ENCODE assay signal across 22 cellular contexts in the genomic region with DNA sequence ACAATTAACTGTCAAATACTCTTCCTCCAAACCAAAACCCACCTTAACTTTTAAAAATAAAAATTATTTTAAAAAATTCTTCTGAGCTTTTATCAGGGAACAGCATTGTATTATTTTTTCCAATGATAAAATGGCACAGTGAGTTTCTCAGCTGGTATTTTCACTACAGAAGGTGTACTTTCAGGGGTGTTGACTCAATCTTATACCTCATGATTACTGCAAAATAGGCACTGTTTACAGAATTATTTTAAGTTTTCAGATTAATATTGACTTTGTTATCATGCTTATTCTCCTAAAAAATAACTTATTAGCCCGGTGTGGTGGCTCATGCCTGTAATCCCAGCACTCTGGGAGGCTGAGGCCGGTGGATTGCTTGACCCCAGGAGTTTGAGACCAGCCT. TPM values are rescaled to one million over a fixed set of nuclear protein-coding genes. Genes with fewer than 3 reads are reported as not detected.
DNase-seq lines count a peak whose midpoint lies in the region; ATAC-seq, FAIRE-seq and TF ChIP-seq lines count a peak whose summit lies in the region.
"Had no signal": no experiment of that assay in that cellular context is flagged by ENCODE, and none has a peak within 500 bp of the region (broad histone marks: within the 10 kb centered on the region; RNA-seq: fewer than 3 reads in every experiment).

No MANE protein-coding gene starts in this region.

- ATAC-seq in GM12878 = peak; percentile 10; the same call in 1 of the 3 replicates
- ATAC-seq in left lobe of liver = peak; percentile 25
- no peak for ATAC-seq in GM19035 (IDR thresholded peaks at IDR 0.05; ENCODE audit: unreplicated experiment)

- POLR2A ChIA-PET in GM12878 (lab: Charles Lee) = interaction anchor here (1.0 kb wide), 1 partner anchor 21 kb away, joined by 4 read pairs; no protein-coding TSS in a partner anchor

- no peaks in the 10 kb centered on the region; the same call in 1 of the 2 replicates for H4K20me1 ChIP-seq in GM12878 (ENCODE audit: control insufficient read depth, insufficient read depth)

- intact Hi-C loops in GM12878 (cut with micrococcal nuclease; ENCODE audit: unreplicated experiment) = no loop called here

- RAD21 ChIA-PET in GM12878 (lab: Charles Lee; ENCODE audit: unreplicated experiment) = no interaction called here

- H3K4me3 ChIP-seq in LNCaP clone FGC (ENCODE audit: low read depth, low read length) = peak overlapping the region; percentile 34; the same call in 1 of the 2 replicates
- H3K4me3 ChIP-seq in GM12878 = no peak overlapping the region
- no peak overlapping the region for H3K4me3 ChIP-seq in right atrium auricular region
- H3K4me3 ChIP-seq: BLaER1 had no signal

- DNase-seq in LNCaP clone FGC (ENCODE audit: low read depth) = no peak
- DNase-seq in GM12878 (ENCODE audit: low read depth, low spot score) = no peak
- DNase-seq in left lobe of liver (ENCODE audit: low spot score) = no peak
- DNase-seq in stimulated activated CD4-positive, alpha-beta T cell treated with anti-CD3 and anti-CD28 coated beads, Interleukin-2, amount 100 ng/mL, for 24 hours = no peak
- DNase-seq in right atrium auricular region (ENCODE audit: low spot score) = no peak
- DNase-seq: CD8-positive, alpha-beta memory T cell; DMS53; Kasumi-1; NCI-H1105; NCI-H1694; NCI-H2081 treated with DMSO at 0.1 percent for 48 hours; NCI-H446 treated with DMSO at 0.1 percent for 48 hours; NK-92 treated with Interleukin-12 subunit alpha and Interleukin-12 subunit beta, amount 100 ng/mL, for 24 hours; SIG-M5 had no signal

- H3K36me3 ChIP-seq in GM12878 (ENCODE audit: control insufficient read depth in 2 of 2, insufficient read depth in 2 of 2, low read length in 1 of 2) = peaks cover 3% of the 10 kb centered on the region in 2 experiments
- H3K36me3 ChIP-seq in right atrium auricular region = peaks cover 8% of the 10 kb centered on the region

- peaks cover 90% of the 10 kb centered on the region for H3K79me2 ChIP-seq in GM12878 (ENCODE audit: control insufficient read depth, insufficient read depth, low read length)

- SMC1A ChIA-PET in GM12878 (lab: Charles Lee; ENCODE audit: uncharacterized antibody, unreplicated experiment) = interaction anchor here (2.5 kb wide), 1 partner anchor 10 kb away, joined by 8 read pairs; no protein-coding TSS in a partner anchor

- WGBS in GM12878 (ENCODE audit: insufficient coverage, insufficient replicate concordance, low lambda C conversion rate, missing lambda C conversion rate) = 87% methylated on average over 2 of the region's 2 CpGs

- no peak for FAIRE-seq in GM12878 (lab: Jason Lieb, UNC)
- FAIRE-seq: GM12892, GM18507, H1 had no signal

- no peak for TF ChIP-seq CTCF in 22Rv1 (IDR thresholded peaks at IDR 0.05)
- TF ChIP-seq CTCF in LNCaP clone FGC (IDR thresholded peaks at IDR 0.05; ENCODE audit: control insufficient read depth, extremely low read depth, insufficient read depth) = no peak
- TF ChIP-seq CTCF in GM12878 (IDR thresholded peaks at IDR 0.05 in 2 of 3, conservative IDR thresholded peaks at IDR 0.05 in 1 of 3; ENCODE audit: control insufficient read depth in 2 of 3, extremely low read depth in 1 of 3, insufficient read depth in 1 of 3, low read depth in 3 of 3, low read length in 3 of 3) = no peak
- TF ChIP-seq CTCF in right atrium auricular region (IDR thresholded peaks at IDR 0.05) = no peak

- no peaks in the 10 kb centered on the region for H3K27me3 ChIP-seq in GM12878 (replicated peaks in 1 of 2; ENCODE audit: control insufficient read depth in 2 of 2, insufficient read depth in 2 of 2, low read length in 1 of 2)
- H3K27me3 ChIP-seq in right atrium auricular region = no peaks in the 10 kb centered on the region
- H3K27me3 ChIP-seq: BLaER1 had no signal

- BruUV-seq in GM12878 (replicated peaks; lab: Mats Ljungman, UMichigan) = no TSS peak

- no peak for TF ChIP-seq EP300 in GM12878 (IDR thresholded peaks at IDR 0.05; ENCODE audit: borderline replicate concordance in 1 of 2, control insufficient read depth in 1 of 2, low read depth in 2 of 2, low read length in 2 of 2)

- TF ChIP-seq RAD21 in GM12878 (IDR thresholded peaks at IDR 0.05; ENCODE audit: insufficient read depth, low read depth, low read length) = no peak

- CTCF ChIA-PET in GM12878 (lab: Yijun Ruan, JAX) = interaction anchor here (0.5 kb wide), 1 partner anchor 16 kb away, joined by 3 read pairs; no protein-coding TSS in a partner anchor

- H3K4me1 ChIP-seq in GM12878 (ENCODE audit: control insufficient read depth, insufficient read depth, low read length) = peaks cover 17% of the 10 kb centered on the region
- peaks cover 0 to 57% of the 10 kb centered on the region in 2 donors for H3K4me1 ChIP-seq in right atrium auricular region

- H3K9ac ChIP-seq in GM12878 (ENCODE audit: control insufficient read depth, insufficient read depth, low read length) = no peak overlapping the region
- H3K9ac ChIP-seq: BLaER1 had no signal

- H3K9me3 ChIP-seq in GM12878 (replicated peaks; ENCODE audit: control insufficient read depth, insufficient read depth, low read length) = no peaks in the 10 kb centered on the region
- no peaks in the 10 kb centered on the region for H3K9me3 ChIP-seq in right atrium auricular region

- no peak overlapping the region for H2AFZ ChIP-seq in GM12878 (ENCODE audit: control insufficient read depth, low read depth, low read length)

- in situ Hi-C loops in GM12878 (cut with MboI) = no loop called here

- H3K27ac ChIP-seq in 22Rv1 = peak overlapping the region; percentile 37
- H3K27ac ChIP-seq in GM12878 (ENCODE audit: control insufficient read depth, insufficient read depth) = no peak overlapping the region
- H3K27ac ChIP-seq in right atrium auricular region = no peak overlapping the region
- H3K27ac ChIP-seq: BLaER1 had no signal

- TF ChIP-seq POLR2A in GM12878 (IDR thresholded peaks at IDR 0.05; ENCODE audit: low read depth, low read length) = no peak

- no peak overlapping the region for H3K4me2 ChIP-seq in GM12878 (ENCODE audit: control insufficient read depth, insufficient read depth)
- H3K4me2 ChIP-seq: BLaER1 had no signal

TF ChIP-seq in GM12878, 131 proteins besides CTCF, POLR2A, EP300 and RAD21:
- TF ChIP-seq PAX8 (IDR thresholded peaks at IDR 0.05) = no peak
- TF ChIP-seq SUZ12 (IDR thresholded peaks at IDR 0.05; ENCODE audit: unreplicated experiment) = no peak
- TF ChIP-seq ETV6 (conservative IDR thresholded peaks at IDR 0.05 in 1 of 2, IDR thresholded peaks at IDR 0.05 in 1 of 2; ENCODE audit: borderline replicate concordance in 1 of 2, low read depth in 1 of 2) = no peak
- no peak for TF ChIP-seq RCOR1 (conservative IDR thresholded peaks at IDR 0.05; ENCODE audit: low read depth, low read length)
- TF ChIP-seq NFIC (IDR thresholded peaks at IDR 0.05; ENCODE audit: low read depth, low read length) = no peak
- no peak for TF ChIP-seq WRNIP1 (IDR thresholded peaks at IDR 0.05; ENCODE audit: borderline replicate concordance, low read depth, low read length)

RNA-seq across cellular contexts. Expression of gene RHEB, which starts 24.3 kb away (rescaled TPM):
- total RNA-seq in GM12878 (2013; cell fraction: nucleolus; rRNA removed) = 44.0 and 53.8 TPM in 2 replicates
- total RNA-seq in GM12878 (2014; rRNA removed) (20.3 and 28.7 TPM in 2 replicates), GM12878 (2014; rRNA removed; fragmentation: Illumina TruSeq; extraction: Trizol) (36.1 and 37.3 TPM in 2 replicates), GM12878 (2021) (33.4 and 38.7 TPM in 2 replicates), left lobe of liver (34.0 TPM), right atrium auricular region (100 to 1,000 TPM in 1 of 2 donors, 10 to 100 TPM in 1; 77.9 to 128 TPM)
- polyA plus RNA-seq in GM12878 (2011; ENCODE audit: low read depth) = 17.9 TPM
- polyA plus RNA-seq in GM12878 (2011; rRNA removed) (67.8 and 115 TPM in 2 replicates), GM12878 (2014; fragmentation: Illumina TruSeq; extraction: Trizol) (35.9 and 55.9 TPM in 2 replicates), GM12878 (2014; fragmentation: Nextera tagmentation; extraction: Ambion mirVana) (1 to 10 TPM; 6.2 to 10.0 TPM), GM12878 (2014; rRNA removed) (28.3 and 38.7 TPM in 2 replicates), GM12878 (2016; fragmentation: Nextera tagmentation; extraction: Ambion mirVana) (10 to 100 TPM; 60.1 to 63.4 TPM)
- polyA plus RNA-seq in GM12878 (2011; cell fraction: cytosol; rRNA removed) = 17.4 and 19.8 TPM in 2 replicates
- 24.3 and 30.4 TPM in 2 replicates for polyA plus RNA-seq in GM12878 (2011; cell fraction: nucleus; rRNA removed)
- polyA plus RNA-seq in GM12878 (2012) = 30.9 and 31.4 TPM in 2 replicates
- polyA minus RNA-seq in GM12878 (2011; rRNA and poly(A)+ RNA removed) = 12.3 and 19.7 TPM in 2 replicates
- 13.5 and 17.6 TPM in 2 replicates for polyA minus RNA-seq in GM12878 (2011; cell fraction: cytosol; rRNA and poly(A)+ RNA removed)
- polyA minus RNA-seq in GM12878 (2011; cell fraction: nucleus; rRNA and poly(A)+ RNA removed) = 11.1 and 17.7 TPM in 2 replicates

RNA-seq across cellular contexts. Expression of gene CRYGN, which starts 55.4 kb away (rescaled TPM):
- 0.32 TPM in 1 of 2 replicates, not detected in the other for total RNA-seq in GM12878 (2013; cell fraction: nucleolus; rRNA removed)
- not detected in 2 replicates for total RNA-seq in GM12878 (2014; rRNA removed)
- total RNA-seq in GM12878 (2014; rRNA removed; fragmentation: Illumina TruSeq; extraction: Trizol) = not detected in 2 replicates
- total RNA-seq in GM12878 (2021) = not detected in 2 replicates
- polyA plus RNA-seq in GM12878 (2011; ENCODE audit: low read depth) = not detected
- polyA plus RNA-seq in GM12878 (2011; rRNA removed) = not detected in 2 replicates
- 0.03 TPM in 1 of 2 replicates, not detected in the other for polyA plus RNA-seq in GM12878 (2011; cell fraction: cytosol; rRNA removed)
- polyA plus RNA-seq in GM12878 (2011; cell fraction: nucleus; rRNA removed) = 0.34 and 0.44 TPM in 2 replicates
- not detected in 2 replicates for polyA plus RNA-seq in GM12878 (2012)
- polyA plus RNA-seq in GM12878 (2014; fragmentation: Illumina TruSeq; extraction: Trizol) = not detected in 2 replicates
- not detected for polyA plus RNA-seq in GM12878 (2014; fragmentation: Nextera tagmentation; extraction: Ambion mirVana)
- not detected in 2 replicates for polyA plus RNA-seq in GM12878 (2014; rRNA removed)
- polyA plus RNA-seq in GM12878 (2016; fragmentation: Nextera tagmentation; extraction: Ambion mirVana) = not detected
- not detected in 2 replicates for polyA minus RNA-seq in GM12878 (2011; rRNA and poly(A)+ RNA removed)
- polyA minus RNA-seq in GM12878 (2011; cell fraction: cytosol; rRNA and poly(A)+ RNA removed) = not detected in 2 replicates
- 0.36 TPM in 1 of 2 replicates, not detected in the other for polyA minus RNA-seq in GM12878 (2011; cell fraction: nucleus; rRNA and poly(A)+ RNA removed)
- total RNA-seq in left lobe of liver = not detected
- under 1 TPM in 1 of 2 donors, not detected in 1; 0.90 TPM for total RNA-seq in right atrium auricular region
- total RNA-seq: CD8-positive, alpha-beta memory T cell; RPMI7951 had no signal
- polyA plus RNA-seq: IgD-negative memory B cell had no signal
